ENCODE assay signal across 2 cellular contexts in genomic region chr16:84007946-84008345, GRCh38.
A peak's percentile ranks its signal among the peaks of the same experiment; 100 is the strongest.
TF ChIP-seq lines count a peak whose summit lies in the region.

No MANE protein-coding gene starts in this region.

TF ChIP-seq in HepG2, 621 proteins besides CTCF, POLR2A, EP300 and RAD21:
- TF ChIP-seq DNMT1 (CRISPR knock-in tag; IDR thresholded peaks at IDR 0.05) (no peak), ZNF446 (CRISPR knock-in tag; IDR thresholded peaks at IDR 0.05) (no peak), SSRP1 (CRISPR knock-in tag; IDR thresholded peaks at IDR 0.05) (no peak), BHLHE40 (IDR thresholded peaks at IDR 0.05; ENCODE audit: low read length) (0 out of 2 replicates have a peak, but pooled peaks have one; percentile 22), GTF3A (CRISPR knock-in tag; conservative IDR thresholded peaks at IDR 0.05) (no peak), ARID2 (CRISPR knock-in tag; IDR thresholded peaks at IDR 0.05; ENCODE audit: borderline replicate concordance) (no peak), ZNF543 (CRISPR knock-in tag; IDR thresholded peaks at IDR 0.05) (no peak)
- TF ChIP-seq, protein P1, sequence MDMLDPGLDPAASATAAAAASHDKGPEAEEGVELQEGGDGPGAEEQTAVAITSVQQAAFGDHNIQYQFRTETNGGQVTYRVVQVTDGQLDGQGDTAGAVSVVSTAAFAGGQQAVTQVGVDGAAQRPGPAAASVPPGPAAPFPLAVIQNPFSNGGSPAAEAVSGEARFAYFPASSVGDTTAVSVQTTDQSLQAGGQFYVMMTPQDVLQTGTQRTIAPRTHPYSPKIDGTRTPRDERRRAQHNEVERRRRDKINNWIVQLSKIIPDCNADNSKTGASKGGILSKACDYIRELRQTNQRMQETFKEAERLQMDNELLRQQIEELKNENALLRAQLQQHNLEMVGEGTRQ (IDR thresholded peaks at IDR 0.05; ENCODE audit: low read depth, low read length): peak; percentile 52; the same call in 1 of the 2 replicates
- TF ChIP-seq, protein P1 (CRISPR knock-in tag; IDR thresholded peaks at IDR 0.05; ENCODE audit: borderline replicate concordance): no peak; the same call in 1 of the 2 replicates
- TF ChIP-seq, protein P2, sequence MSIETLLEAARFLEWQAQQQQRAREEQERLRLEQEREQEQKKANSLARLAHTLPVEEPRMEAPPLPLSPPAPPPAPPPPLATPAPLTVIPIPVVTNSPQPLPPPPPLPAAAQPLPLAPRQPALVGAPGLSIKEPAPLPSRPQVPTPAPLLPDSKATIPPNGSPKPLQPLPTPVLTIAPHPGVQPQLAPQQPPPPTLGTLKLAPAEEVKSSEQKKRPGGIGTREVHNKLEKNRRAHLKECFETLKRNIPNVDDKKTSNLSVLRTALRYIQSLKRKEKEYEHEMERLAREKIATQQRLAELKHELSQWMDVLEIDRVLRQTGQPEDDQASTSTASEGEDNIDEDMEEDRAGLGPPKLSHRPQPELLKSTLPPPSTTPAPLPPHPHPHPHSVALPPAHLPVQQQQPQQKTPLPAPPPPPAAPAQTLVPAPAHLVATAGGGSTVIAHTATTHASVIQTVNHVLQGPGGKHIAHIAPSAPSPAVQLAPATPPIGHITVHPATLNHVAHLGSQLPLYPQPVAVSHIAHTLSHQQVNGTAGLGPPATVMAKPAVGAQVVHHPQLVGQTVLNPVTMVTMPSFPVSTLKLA (IDR thresholded peaks at IDR 0.05): peak; percentile 23; the same call in 1 of the 2 replicates

TF ChIP-seq in K562, 482 proteins besides CTCF, POLR2A, EP300 and RAD21:
- TF ChIP-seq MEIS2 (IDR thresholded peaks at IDR 0.05; ENCODE audit: partially characterized antibody) (peak; percentile 58), CBFA2T2 (conservative IDR thresholded peaks at IDR 0.05) (peak; percentile 51), ZNF644 (tag; IDR thresholded peaks at IDR 0.05; ENCODE audit: low read depth) (no peak), TCF7 (IDR thresholded peaks at IDR 0.05; ENCODE audit: borderline replicate concordance) (no peak), RAD51 (IDR thresholded peaks at IDR 0.05; ENCODE audit: borderline replicate concordance, low read depth) (peak; percentile 91), BHLHE40 (IDR thresholded peaks at IDR 0.05; ENCODE audit: low read length) (peak; percentile 75), FOXK2 (conservative IDR thresholded peaks at IDR 0.05 in 1 of 2, IDR thresholded peaks at IDR 0.05 in 1 of 2; ENCODE audit: low read depth in 2 of 2) (peak in 1 of 2 experiments; percentile 34; a peak in 1 of 4 replicates), PKNOX1 (IDR thresholded peaks at IDR 0.05) (peak; percentile 16; the same call in 1 of the 2 replicates), L3MBTL2 (IDR thresholded peaks at IDR 0.05) (peak; percentile 21; the same call in 1 of the 2 replicates), PHTF2 (CRISPR knock-in tag; IDR thresholded peaks at IDR 0.05) (no peak), E2F6 (IDR thresholded peaks at IDR 0.05; ENCODE audit: borderline replicate concordance in 1 of 2, extremely low read depth in 1 of 2, insufficient read depth in 1 of 2, insufficient read length in 1 of 2, low read depth in 1 of 2, low read length in 1 of 2, poor library complexity in 1 of 2, severe bottlenecking in 1 of 2) (no peak)
- TF ChIP-seq, protein P3, sequence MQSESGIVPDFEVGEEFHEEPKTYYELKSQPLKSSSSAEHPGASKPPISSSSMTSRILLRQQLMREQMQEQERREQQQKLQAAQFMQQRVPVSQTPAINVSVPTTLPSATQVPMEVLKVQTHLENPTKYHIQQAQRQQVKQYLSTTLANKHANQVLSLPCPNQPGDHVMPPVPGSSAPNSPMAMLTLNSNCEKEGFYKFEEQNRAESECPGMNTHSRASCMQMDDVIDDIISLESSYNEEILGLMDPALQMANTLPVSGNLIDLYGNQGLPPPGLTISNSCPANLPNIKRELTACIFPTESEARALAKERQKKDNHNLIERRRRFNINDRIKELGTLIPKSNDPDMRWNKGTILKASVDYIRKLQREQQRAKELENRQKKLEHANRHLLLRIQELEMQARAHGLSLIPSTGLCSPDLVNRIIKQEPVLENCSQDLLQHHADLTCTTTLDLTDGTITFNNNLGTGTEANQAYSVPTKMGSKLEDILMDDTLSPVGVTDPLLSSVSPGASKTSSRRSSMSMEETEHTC (IDR thresholded peaks at IDR 0.05): 0 out of 2 replicates have a peak, but pooled peaks have one; percentile 24
- TF ChIP-seq, protein P4, sequence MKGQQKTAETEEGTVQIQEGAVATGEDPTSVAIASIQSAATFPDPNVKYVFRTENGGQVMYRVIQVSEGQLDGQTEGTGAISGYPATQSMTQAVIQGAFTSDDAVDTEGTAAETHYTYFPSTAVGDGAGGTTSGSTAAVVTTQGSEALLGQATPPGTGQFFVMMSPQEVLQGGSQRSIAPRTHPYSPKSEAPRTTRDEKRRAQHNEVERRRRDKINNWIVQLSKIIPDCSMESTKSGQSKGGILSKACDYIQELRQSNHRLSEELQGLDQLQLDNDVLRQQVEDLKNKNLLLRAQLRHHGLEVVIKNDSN (CRISPR knock-in tag; IDR thresholded peaks at IDR 0.05): peak; percentile 90
- TF ChIP-seq, protein P5, sequence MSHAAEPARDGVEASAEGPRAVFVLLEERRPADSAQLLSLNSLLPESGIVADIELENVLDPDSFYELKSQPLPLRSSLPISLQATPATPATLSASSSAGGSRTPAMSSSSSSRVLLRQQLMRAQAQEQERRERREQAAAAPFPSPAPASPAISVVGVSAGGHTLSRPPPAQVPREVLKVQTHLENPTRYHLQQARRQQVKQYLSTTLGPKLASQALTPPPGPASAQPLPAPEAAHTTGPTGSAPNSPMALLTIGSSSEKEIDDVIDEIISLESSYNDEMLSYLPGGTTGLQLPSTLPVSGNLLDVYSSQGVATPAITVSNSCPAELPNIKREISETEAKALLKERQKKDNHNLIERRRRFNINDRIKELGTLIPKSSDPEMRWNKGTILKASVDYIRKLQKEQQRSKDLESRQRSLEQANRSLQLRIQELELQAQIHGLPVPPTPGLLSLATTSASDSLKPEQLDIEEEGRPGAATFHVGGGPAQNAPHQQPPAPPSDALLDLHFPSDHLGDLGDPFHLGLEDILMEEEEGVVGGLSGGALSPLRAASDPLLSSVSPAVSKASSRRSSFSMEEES (CRISPR knock-in tag; IDR thresholded peaks at IDR 0.05): peak; percentile 74
- TF ChIP-seq, protein P6, sequence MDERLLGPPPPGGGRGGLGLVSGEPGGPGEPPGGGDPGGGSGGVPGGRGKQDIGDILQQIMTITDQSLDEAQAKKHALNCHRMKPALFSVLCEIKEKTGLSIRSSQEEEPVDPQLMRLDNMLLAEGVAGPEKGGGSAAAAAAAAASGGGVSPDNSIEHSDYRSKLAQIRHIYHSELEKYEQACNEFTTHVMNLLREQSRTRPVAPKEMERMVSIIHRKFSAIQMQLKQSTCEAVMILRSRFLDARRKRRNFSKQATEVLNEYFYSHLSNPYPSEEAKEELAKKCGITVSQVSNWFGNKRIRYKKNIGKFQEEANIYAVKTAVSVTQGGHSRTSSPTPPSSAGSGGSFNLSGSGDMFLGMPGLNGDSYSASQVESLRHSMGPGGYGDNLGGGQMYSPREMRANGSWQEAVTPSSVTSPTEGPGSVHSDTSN (CRISPR knock-in tag; IDR thresholded peaks at IDR 0.05; ENCODE audit: low read depth): no peak
- TF ChIP-seq, protein P6 (tag; conservative IDR thresholded peaks at IDR 0.05; ENCODE audit: low read depth): peak; percentile 56
- TF ChIP-seq, protein P1 (CRISPR knock-in tag; IDR thresholded peaks at IDR 0.05): peak; percentile 73
TF ChIP-seq in K562: peak in this region for 12.
